8 cellular contexts compared by ENCODE assay signal in genomic region chr19:10231624-10232228, GRCh38. TPM values are rescaled to one million over a fixed set of nuclear protein-coding genes. Genes with fewer than 3 reads are reported as not detected.
A peak's percentile ranks its signal among the peaks of the same experiment; 100 is the strongest.
DNase-seq lines count a peak whose midpoint lies in the region; ATAC-seq, FAIRE-seq and TF ChIP-seq lines count a peak whose summit lies in the region.

No MANE protein-coding gene starts in this region.

- no peak overlapping the region for H4K5ac ChIP-seq in H1 (ENCODE audit: insufficient read length, low read depth, low read length)

- H4K91ac ChIP-seq in H1 (replicated peaks; ENCODE audit: insufficient read length, low read length): peak overlapping the region; percentile 84
- H4K91ac ChIP-seq in neuronal stem cell (ENCODE audit: low read depth, low read length, poor library complexity): peak overlapping the region; percentile 30

- no peaks in the 10 kb centered on the region for H4K20me1 ChIP-seq in MM.1S (ENCODE audit: insufficient read depth, low read length)
- peaks cover 3 to 7% of the 10 kb centered on the region in 2 experiments for H4K20me1 ChIP-seq in H1 (replicated peaks in 1 of 2; ENCODE audit: control insufficient read depth in 1 of 2, insufficient read depth in 2 of 2, low read length in 2 of 2)

- H3K4me3 Mint-ChIP-seq in CD4-positive, alpha-beta T cell: peak overlapping the region; percentile 90

- peak overlapping the region; percentile 54 for H4K8ac ChIP-seq in H1 (ENCODE audit: extremely low read depth, insufficient read depth, low read length)
- no peak overlapping the region for H4K8ac ChIP-seq in neuronal stem cell (ENCODE audit: low read depth, low read length)

- CTCF ChIA-PET in CD4-positive, alpha-beta T cell (lab: Charles Lee): interaction anchor here (0.9 kb wide), 1 partner anchor 27 kb away, joined by 3 read pairs; no protein-coding TSS in a partner anchor
- CTCF ChIA-PET in H1 (lab: Charles Lee; ENCODE audit: partially characterized antibody): interaction anchor here (0.6 to 1.1 kb wide), 2 partner anchors 15 to 136 kb away, joined by 3 to 4 read pairs; no protein-coding TSS in a partner anchor
- CTCF ChIA-PET in GM10248 (lab: Yijun Ruan, JAX): interaction anchor here (0.7 to 1.2 kb wide), 4 partner anchors 18 to 129 kb away, joined by 3 to 5 read pairs (median 3); partner anchors contain the start of genes ANGPTL6 and ICAM5

- H3K23ac ChIP-seq in H1 (ENCODE audit: insufficient read length) (no peak overlapping the region), neuronal stem cell (ENCODE audit: low read depth, low read length, poor library complexity) (no peak overlapping the region)

- peaks cover 42% of the 10 kb centered on the region for H3K79me2 ChIP-seq in MM.1S (ENCODE audit: low read length)
- peaks cover 0 to 9% of the 10 kb centered on the region in 2 experiments; a peak in 2 of 4 replicates for H3K79me2 ChIP-seq in H1 (ENCODE audit: control insufficient read depth in 1 of 2, insufficient read depth in 2 of 2, low read length in 2 of 2)

- H3K9me3 ChIP-seq in CD4-positive, alpha-beta T cell (ENCODE audit: control insufficient read depth, low read length): no peaks in the 10 kb centered on the region
- H3K9me3 ChIP-seq in MM.1S (replicated peaks; ENCODE audit: insufficient read depth, low read length) (no peaks in the 10 kb centered on the region), H1 (ENCODE audit: insufficient read depth in 2 of 2, low read depth in 1 of 2, low read length in 1 of 2) (no peaks in the 10 kb centered on the region), neuronal stem cell (replicated peaks in 1 of 2; ENCODE audit: control insufficient read depth in 2 of 2, insufficient read depth in 1 of 2, low read depth in 1 of 2, low read length in 2 of 2) (no peaks in the 10 kb centered on the region)

- H3K4ac ChIP-seq in H1 (replicated peaks; ENCODE audit: insufficient read length, low read depth, low read length) (no peak overlapping the region), neuronal stem cell (ENCODE audit: low read length) (no peak overlapping the region)

- peak overlapping the region; percentile 92 for H3K27ac Mint-ChIP-seq in CD4-positive, alpha-beta T cell

- H3K4me1 ChIP-seq in MM.1S (ENCODE audit: low read length): peaks cover 43% of the 10 kb centered on the region
- peaks cover 0 to 7% (median 3%) of the 10 kb centered on the region in 4 experiments; a peak in 4 of 7 replicates for H3K4me1 ChIP-seq in H1 (replicated peaks in 1 of 4; ENCODE audit: control insufficient read depth in 3 of 4, insufficient read depth in 4 of 4, low read length in 3 of 4)
- H3K4me1 ChIP-seq in neuronal stem cell (ENCODE audit: control insufficient read depth in 2 of 2, insufficient read depth in 1 of 2, low read depth in 1 of 2, low read length in 2 of 2): peaks cover 8 to 22% of the 10 kb centered on the region in 2 donors

- H3K9me3 Mint-ChIP-seq in CD4-positive, alpha-beta T cell: no peaks in the 10 kb centered on the region

- TF ChIP-seq POLR2A in H1 (IDR thresholded peaks at IDR 0.05; ENCODE audit: control extremely low read depth in 1 of 2, low read depth in 2 of 2, low read length in 2 of 2): no peak

- no peak for TF ChIP-seq RAD21 in H1 (IDR thresholded peaks at IDR 0.05 in 1 of 2, conservative IDR thresholded peaks at IDR 0.05 in 1 of 2; ENCODE audit: low read depth in 2 of 2, low read length in 2 of 2)

- H2AFZ ChIP-seq in MM.1S (ENCODE audit: low read length): 0 out of 2 replicates have a peak overlapping the region, but pooled peaks have one; percentile 70
- H2AFZ ChIP-seq in H1 (ENCODE audit: low read length): 0 out of 2 replicates have a peak overlapping the region, but pooled peaks have one; percentile 24
- peak overlapping the region; percentile 98 for H2AFZ ChIP-seq in neuronal stem cell (ENCODE audit: low read length)

- no peaks in the 10 kb centered on the region for H3K36me3 ChIP-seq in MM.1S (replicated peaks; ENCODE audit: insufficient read depth, low read length)
- no peaks in the 10 kb centered on the region for H3K36me3 ChIP-seq in H1 (ENCODE audit: control insufficient read depth in 2 of 4, insufficient read depth in 4 of 4, low read length in 3 of 4)
- H3K36me3 ChIP-seq in neuronal stem cell (replicated peaks in 1 of 2; ENCODE audit: control insufficient read depth in 2 of 2, insufficient read depth in 2 of 2, low read length in 2 of 2): peaks cover 0 to 4% of the 10 kb centered on the region in 2 donors

- H2BK15ac ChIP-seq in H1 (ENCODE audit: low read length) (peak overlapping the region; percentile 88; the same call in 1 of the 2 replicates), neuronal stem cell (ENCODE audit: low read length) (peak overlapping the region; percentile 45)

- H3F3A ChIP-seq in MM.1S (ENCODE audit: insufficient read depth, low read length): peaks cover 34% of the 10 kb centered on the region

- TF ChIP-seq EP300 in H1 (IDR thresholded peaks at IDR 0.05; ENCODE audit: borderline replicate concordance in 1 of 2, low read depth in 2 of 2, low read length in 2 of 2): no peak

- peaks cover 31% of the 10 kb centered on the region for H3K4me1 Mint-ChIP-seq in CD4-positive, alpha-beta T cell (ENCODE audit: low read depth)

- H3K4me2 ChIP-seq in MM.1S (ENCODE audit: low read depth, low read length) (peak overlapping the region; percentile 96; the same call in 1 of the 2 replicates), H1 (ENCODE audit: insufficient read depth in 1 of 2, low read depth in 2 of 2, low read length in 2 of 2) (peak overlapping the region; percentile 81 to 82), neuronal stem cell (ENCODE audit: insufficient read depth, low read length, poor library complexity, severe bottlenecking) (peak overlapping the region; percentile 91)

- H2BK12ac ChIP-seq in H1 (ENCODE audit: low read depth, low read length): peak overlapping the region; percentile 68
- peak overlapping the region; percentile 34 for H2BK12ac ChIP-seq in neuronal stem cell (ENCODE audit: low read length)

- no peaks in the 10 kb centered on the region for H3K9me2 ChIP-seq in MM.1S (replicated peaks; ENCODE audit: insufficient read depth, low read length)

- peak overlapping the region; percentile 90 for H3K27ac ChIP-seq in CD4-positive, alpha-beta T cell (ENCODE audit: low read depth, low read length)
- H3K27ac ChIP-seq in MM.1S (ENCODE audit: low read length): peak overlapping the region; percentile 77; the same call in 1 of the 2 replicates
- no peak overlapping the region for H3K27ac ChIP-seq in H1 (ENCODE audit: low read depth, low read length)
- H3K27ac ChIP-seq in neuronal stem cell (replicated peaks; ENCODE audit: low read length): no peak overlapping the region

- intact Hi-C loops in CD4-positive, alpha-beta T cell (cut with DNase I, micrococcal nuclease): loop anchor here (5.0 kb wide), 1 partner anchor 34 kb away; no protein-coding TSS in a partner anchor

- no peak overlapping the region for H3K14ac ChIP-seq in H1 (ENCODE audit: insufficient read length)
- no peak overlapping the region for H3K14ac ChIP-seq in neuronal stem cell (ENCODE audit: low read length)

- H2AK5ac ChIP-seq in H1 (ENCODE audit: low read depth, low read length) (peak overlapping the region; percentile 39), neuronal stem cell (ENCODE audit: low read depth, low read length) (peak overlapping the region; percentile 47)

- H3K18ac ChIP-seq in H1 (ENCODE audit: extremely low read depth, low read length): peak overlapping the region; percentile 60; the same call in 1 of the 2 replicates
- no peak overlapping the region for H3K18ac ChIP-seq in neuronal stem cell (ENCODE audit: low read length)

- FAIRE-seq in H1 (lab: Jason Lieb, UNC): no peak

- POLR2A ChIA-PET in CD4-positive, alpha-beta T cell (lab: Charles Lee): interaction anchor here (0.7 to 0.9 kb wide), 2 partner anchors 20 to 127 kb away, joined by 3 to 6 read pairs; partner anchors contain the start of gene MRPL4
- POLR2A ChIA-PET in H1 (lab: Charles Lee; ENCODE audit: partially characterized antibody) (interaction anchor here (0.6 to 2.1 kb wide), 5 partner anchors 12 to 130 kb away, joined by 3 to 9 read pairs (median 3); partner anchors contain the start of genes DNMT1 and MRPL4), GM10248 (lab: Yijun Ruan, JAX) (no interaction called here)

- H3K79me1 ChIP-seq in H1 (ENCODE audit: low read depth, low read length): peaks cover 5% of the 10 kb centered on the region
- H3K79me1 ChIP-seq in neuronal stem cell (ENCODE audit: low read depth, low read length): peaks cover 14% of the 10 kb centered on the region

- 69% methylated on average over 8 of the region's 8 CpGs; no CpG with 5 or more reads in 1 of the 2 experiments for WGBS in H1 (ENCODE audit: extremely low coverage in 1 of 2, insufficient coverage in 1 of 2, insufficient read length in 1 of 2, insufficient replicate concordance in 2 of 2, low coverage in 1 of 2, low lambda C conversion rate in 2 of 2, missing lambda C conversion rate in 1 of 2), 2 experiments
- WGBS in neuronal stem cell (ENCODE audit: extremely low coverage in 2 of 2, insufficient read length in 2 of 2, insufficient replicate concordance in 1 of 2), 2 donors: no CpG with 5 or more reads among the region's 8 CpGs

- H2BK5ac ChIP-seq in H1 (ENCODE audit: low read depth, low read length): no peak overlapping the region
- H2BK5ac ChIP-seq in neuronal stem cell (ENCODE audit: low read length): no peak overlapping the region

- TF ChIP-seq CTCF in CD4-positive, alpha-beta T cell (IDR thresholded peaks at IDR 0.05): no peak
- TF ChIP-seq CTCF in MM.1S (IDR thresholded peaks at IDR 0.05; ENCODE audit: low read length) (no peak), H1 (IDR thresholded peaks at IDR 0.05; ENCODE audit: control extremely low read depth in 1 of 3, insufficient read depth in 1 of 3, low read depth in 1 of 3, low read length in 3 of 3) (no peak), GM10248 (IDR thresholded peaks at IDR 0.05; ENCODE audit: control extremely low read depth, extremely low read depth, low read depth, missing control alignments) (no peak)

- no peaks in the 10 kb centered on the region for H3K36me3 Mint-ChIP-seq in CD4-positive, alpha-beta T cell (ENCODE audit: low read depth)

- no peak for DNase-seq in CD4-positive, alpha-beta T cell
- DNase-seq in MM.1S: no peak
- DNase-seq in H1 (ENCODE audit: low read depth in 1 of 2, low spot score in 2 of 2): no peak
- no peak for DNase-seq in neuronal stem cell (ENCODE audit: low spot score)
- DNase-seq in retina: no peak
- no peak for DNase-seq in effector CD4-positive, alpha-beta T cell
- DNase-seq in GM10248 (ENCODE audit: extremely low spot score): no peak
- DNase-seq in stimulated activated CD4-positive, alpha-beta T cell treated with anti-CD3 and anti-CD28 coated beads, Interleukin-1b, Interleukin-23, amount 100 ng/mL, for 48 hours: no peak

- H3K56ac ChIP-seq in H1 (replicated peaks; ENCODE audit: insufficient read length, low read depth, low read length): no peak overlapping the region

- H2BK120ac ChIP-seq in H1 (replicated peaks; ENCODE audit: low read depth, low read length) (no peak overlapping the region), neuronal stem cell (ENCODE audit: low read depth, low read length) (no peak overlapping the region)

- H3K23me2 ChIP-seq in H1 (ENCODE audit: low read depth, low read length): peaks cover 10% of the 10 kb centered on the region; the same call in 1 of the 2 replicates

- H3K4me3 ChIP-seq in MM.1S (ENCODE audit: low read length) (peak overlapping the region; percentile 94), H1 (ENCODE audit: extremely low read depth in 1 of 4, insufficient read depth in 2 of 4, low read depth in 3 of 4, low read length in 4 of 4) (peak overlapping the region; percentile 18 to 88 (median 44); a peak in 6 of 8 replicates), neuronal stem cell (ENCODE audit: low read length in 2 of 2) (peak overlapping the region; percentile 57 to 92)

- H3K27me3 ChIP-seq in CD4-positive, alpha-beta T cell (ENCODE audit: control insufficient read depth, insufficient read depth, low read length): no peaks in the 10 kb centered on the region
- H3K27me3 ChIP-seq in MM.1S (replicated peaks; ENCODE audit: insufficient read depth, low read length) (no peaks in the 10 kb centered on the region), H1 (replicated peaks in 1 of 4; ENCODE audit: control insufficient read depth in 3 of 4, extremely low read depth in 1 of 4, insufficient read depth in 3 of 4, low read length in 3 of 4) (0 out of 7 replicates have a peak, but pooled peaks cover 0 to 3% (median 0%) of the 10 kb centered on the region in 4 experiments), neuronal stem cell (ENCODE audit: control insufficient read depth in 3 of 3, insufficient read depth in 3 of 3, low read depth in 1 of 3, low read length in 3 of 3) (no peaks in the 10 kb centered on the region)

- H2BK20ac ChIP-seq in H1 (ENCODE audit: low read length): no peak overlapping the region

- H3K9ac ChIP-seq in MM.1S (ENCODE audit: low read length) (peak overlapping the region; percentile 96), H1 (replicated peaks in 1 of 4; ENCODE audit: extremely low read depth in 1 of 4, low read depth in 3 of 4, low read length in 3 of 4) (peak overlapping the region in 3 of 4 experiments; percentile 40 to 61 (median 53); a peak in 5 of 7 replicates), neuronal stem cell (ENCODE audit: low read depth, low read length, poor library complexity) (no peak overlapping the region)

- no peaks in the 10 kb centered on the region for H3K27me3 Mint-ChIP-seq in CD4-positive, alpha-beta T cell

- no peak for ATAC-seq in CD4-positive, alpha-beta T cell (ENCODE audit: poor library complexity)

RNA-seq across cellular contexts. Expression of gene S1PR2, which starts 0.6 kb away (rescaled TPM):
- 10 to 100 TPM; 14.6 to 17.2 TPM for total RNA-seq in CD4-positive, alpha-beta T cell
- total RNA-seq in H1 (2021; fragmentation: NEBNext Ultra II Directional; extraction: Animal tissue kit (Norgen Biotek cat#: 25700)): 18.7 and 19.4 TPM in 2 replicates
- polyA plus RNA-seq in H1 (2011; rRNA removed): 16.2 and 17.5 TPM in 2 replicates
- polyA plus RNA-seq in H1 (2011; cell fraction: cytosol; rRNA removed): 10.4 TPM
- 8.7 TPM for polyA plus RNA-seq in H1 (2011; cell fraction: nucleus; rRNA removed)
- 7.0 to 10.5 TPM (median 9.3 TPM) in 4 replicates for polyA plus RNA-seq in H1 (2012, experiment 1 of 2)
- polyA plus RNA-seq in H1 (2012, experiment 2 of 2): 7.1 TPM
- polyA plus RNA-seq in H1 (2013, experiment 1 of 2): 12.6 TPM
- 15.2 TPM for polyA plus RNA-seq in H1 (2013, experiment 2 of 2)
- 32.0 and 38.5 TPM in 2 replicates for polyA minus RNA-seq in H1 (2011; rRNA and poly(A)+ RNA removed)
- 22.8 TPM for polyA minus RNA-seq in H1 (2011; cell fraction: cytosol; rRNA and poly(A)+ RNA removed)
- 10.4 TPM for polyA minus RNA-seq in H1 (2011; cell fraction: nucleus; rRNA and poly(A)+ RNA removed)
- 14.4 TPM for polyA plus RNA-seq in neuronal stem cell (2013, experiment 1 of 2)
- polyA plus RNA-seq in neuronal stem cell (2013, experiment 2 of 2): 15.0 TPM

RNA-seq across cellular contexts. Expression of gene MRPL4, which starts 20.3 kb away (rescaled TPM):
- total RNA-seq in CD4-positive, alpha-beta T cell: 10 to 100 TPM; 44.6 to 47.3 TPM
- total RNA-seq in H1 (2021; fragmentation: NEBNext Ultra II Directional; extraction: Animal tissue kit (Norgen Biotek cat#: 25700)): 82.3 and 90.7 TPM in 2 replicates
- 187 and 282 TPM in 2 replicates for polyA plus RNA-seq in H1 (2011; rRNA removed)
- polyA plus RNA-seq in H1 (2011; cell fraction: cytosol; rRNA removed): 114 TPM
- polyA plus RNA-seq in H1 (2011; cell fraction: nucleus; rRNA removed): 147 TPM
- 52.4 to 94.1 TPM (median 90.4 TPM) in 4 replicates for polyA plus RNA-seq in H1 (2012, experiment 1 of 2)
- 93.0 TPM for polyA plus RNA-seq in H1 (2012, experiment 2 of 2)
- 71.0 TPM for polyA plus RNA-seq in H1 (2013, experiment 1 of 2)
- polyA plus RNA-seq in H1 (2013, experiment 2 of 2): 66.3 TPM
- 18.3 and 19.8 TPM in 2 replicates for polyA minus RNA-seq in H1 (2011; rRNA and poly(A)+ RNA removed)
- 38.4 TPM for polyA minus RNA-seq in H1 (2011; cell fraction: cytosol; rRNA and poly(A)+ RNA removed)
- 34.5 TPM for polyA minus RNA-seq in H1 (2011; cell fraction: nucleus; rRNA and poly(A)+ RNA removed)
- 37.7 TPM for polyA plus RNA-seq in neuronal stem cell (2013, experiment 1 of 2)
- 37.5 TPM for polyA plus RNA-seq in neuronal stem cell (2013, experiment 2 of 2)

RNA-seq across cellular contexts. Expression of gene DNMT1, which starts 37.0 kb away (rescaled TPM):
- total RNA-seq in CD4-positive, alpha-beta T cell: 100 to 1,000 TPM; 159 to 160 TPM
- 208 and 210 TPM in 2 replicates for total RNA-seq in H1 (2021; fragmentation: NEBNext Ultra II Directional; extraction: Animal tissue kit (Norgen Biotek cat#: 25700))
- polyA plus RNA-seq in H1 (2011; rRNA removed): 101 and 121 TPM in 2 replicates
- 79.7 TPM for polyA plus RNA-seq in H1 (2011; cell fraction: cytosol; rRNA removed)
- 295 TPM for polyA plus RNA-seq in H1 (2011; cell fraction: nucleus; rRNA removed)
- 179 to 246 TPM (median 190 TPM) in 4 replicates for polyA plus RNA-seq in H1 (2012, experiment 1 of 2)
- polyA plus RNA-seq in H1 (2012, experiment 2 of 2): 57.7 TPM
- polyA plus RNA-seq in H1 (2013, experiment 1 of 2): 165 TPM
- polyA plus RNA-seq in H1 (2013, experiment 2 of 2): 148 TPM
- polyA minus RNA-seq in H1 (2011; rRNA and poly(A)+ RNA removed): 129 and 138 TPM in 2 replicates
- 111 TPM for polyA minus RNA-seq in H1 (2011; cell fraction: cytosol; rRNA and poly(A)+ RNA removed)
- polyA minus RNA-seq in H1 (2011; cell fraction: nucleus; rRNA and poly(A)+ RNA removed): 124 TPM
- polyA plus RNA-seq in neuronal stem cell (2013, experiment 1 of 2): 94.9 TPM
- polyA plus RNA-seq in neuronal stem cell (2013, experiment 2 of 2): 102 TPM

RNA-seq across cellular contexts. Expression of gene ICAM1, which starts 39.2 kb away (rescaled TPM):
- total RNA-seq in CD4-positive, alpha-beta T cell: 1 to 10 TPM; 7.0 to 7.4 TPM
- total RNA-seq in H1 (2021; fragmentation: NEBNext Ultra II Directional; extraction: Animal tissue kit (Norgen Biotek cat#: 25700)): 3.8 and 4.0 TPM in 2 replicates
- 5.2 and 9.4 TPM in 2 replicates for polyA plus RNA-seq in H1 (2011; rRNA removed)
- 4.1 TPM for polyA plus RNA-seq in H1 (2011; cell fraction: cytosol; rRNA removed)
- polyA plus RNA-seq in H1 (2011; cell fraction: nucleus; rRNA removed): 5.3 TPM
- 4.7 to 8.7 TPM (median 6.5 TPM) in 4 replicates for polyA plus RNA-seq in H1 (2012, experiment 1 of 2)
- polyA plus RNA-seq in H1 (2012, experiment 2 of 2): 4.1 TPM
- polyA plus RNA-seq in H1 (2013, experiment 1 of 2): 12.4 TPM
- 10.8 TPM for polyA plus RNA-seq in H1 (2013, experiment 2 of 2)
- 5.7 and 9.7 TPM in 2 replicates for polyA minus RNA-seq in H1 (2011; rRNA and poly(A)+ RNA removed)
- polyA minus RNA-seq in H1 (2011; cell fraction: cytosol; rRNA and poly(A)+ RNA removed): 8.4 TPM
- 3.0 TPM for polyA minus RNA-seq in H1 (2011; cell fraction: nucleus; rRNA and poly(A)+ RNA removed)
- 0.53 TPM for polyA plus RNA-seq in neuronal stem cell (2013, experiment 1 of 2)
- 0.43 TPM for polyA plus RNA-seq in neuronal stem cell (2013, experiment 2 of 2)

RNA-seq across cellular contexts. Expression of gene ICAM4, which starts 55.0 kb away (rescaled TPM):
- under 1 TPM; 0.52 to 0.70 TPM for total RNA-seq in CD4-positive, alpha-beta T cell
- total RNA-seq in H1 (2021; fragmentation: NEBNext Ultra II Directional; extraction: Animal tissue kit (Norgen Biotek cat#: 25700)): 1.3 and 1.5 TPM in 2 replicates
- 4.1 and 6.3 TPM in 2 replicates for polyA plus RNA-seq in H1 (2011; rRNA removed)
- polyA plus RNA-seq in H1 (2011; cell fraction: cytosol; rRNA removed): 4.3 TPM
- 2.4 TPM for polyA plus RNA-seq in H1 (2011; cell fraction: nucleus; rRNA removed)
- 0.83 to 2.2 TPM (median 2.0 TPM) in 4 replicates for polyA plus RNA-seq in H1 (2012, experiment 1 of 2)
- 2.3 TPM for polyA plus RNA-seq in H1 (2012, experiment 2 of 2)
- 2.6 TPM for polyA plus RNA-seq in H1 (2013, experiment 1 of 2)
- polyA plus RNA-seq in H1 (2013, experiment 2 of 2): 3.6 TPM
- 0.54 and 0.56 TPM in 2 replicates for polyA minus RNA-seq in H1 (2011; rRNA and poly(A)+ RNA removed)
- polyA minus RNA-seq in H1 (2011; cell fraction: cytosol; rRNA and poly(A)+ RNA removed): 2.9 TPM
- polyA minus RNA-seq in H1 (2011; cell fraction: nucleus; rRNA and poly(A)+ RNA removed): 1.4 TPM
- polyA plus RNA-seq in neuronal stem cell (2013, experiment 1 of 2): 0.56 TPM
- polyA plus RNA-seq in neuronal stem cell (2013, experiment 2 of 2): 0.48 TPM

Comparison
In these comparisons a context has a peak if more than half of its experiments do, and no peak if none do; other contexts are left out.
1. H3K27ac ChIP-seq: peak in CD4-positive, alpha-beta T cell (single experiment) and MM.1S (single experiment); none in H1 (single experiment) and neuronal stem cell (single experiment).
2. H2AFZ ChIP-seq: peak in every context shown above with its lines; median percentile 98 in neuronal stem cell; 70 in MM.1S; 24 in H1.
3. H3K4me3 ChIP-seq: peak in every context shown above with its lines; median percentile 94 in MM.1S; 74 in neuronal stem cell; 44 in H1.
4. Peak in every context shown above with its lines, with median percentiles within 50 percentile points of each other: H3K4me2 ChIP-seq.